ENCODE assay signal across 8 cellular contexts in genomic region chr4:4995103-4995761, GRCh38. TPM values are rescaled to one million over a fixed set of nuclear protein-coding genes. Genes with fewer than 3 reads are reported as not detected.
DNase-seq lines count a peak whose midpoint lies in the region; ATAC-seq, FAIRE-seq and TF ChIP-seq lines count a peak whose summit lies in the region.

No MANE protein-coding gene starts in this region.

- H2AFZ ChIP-seq in Karpas-422 (ENCODE audit: low read length), result no peak overlapping the region

- no peaks in the 10 kb centered on the region for H3K27me3 ChIP-seq in CD8-positive, alpha-beta T cell (ENCODE audit: insufficient read depth, low read length)
- no peaks in the 10 kb centered on the region for H3K27me3 ChIP-seq in Karpas-422 (ENCODE audit: low read length)
- no peaks in the 10 kb centered on the region for H3K27me3 ChIP-seq in bronchial epithelial cell (ENCODE audit: control insufficient read depth, insufficient read depth, low read length)

- no peaks in the 10 kb centered on the region for H3K9me3 ChIP-seq in CD8-positive, alpha-beta T cell (ENCODE audit: low read length)
- no peaks in the 10 kb centered on the region for H3K9me3 ChIP-seq in Karpas-422 (ENCODE audit: low read length)
- H3K9me3 ChIP-seq in kidney (ENCODE audit: control insufficient read depth in 1 of 2, low read length in 2 of 2), result no peaks in the 10 kb centered on the region

- H3K4me2 ChIP-seq in Karpas-422 (ENCODE audit: low read depth, low read length, poor library complexity, severe bottlenecking), result no peak overlapping the region

- no peaks in the 10 kb centered on the region for H3K36me3 Mint-ChIP-seq in CD8-positive, alpha-beta T cell

- no peaks in the 10 kb centered on the region for H3K4me1 Mint-ChIP-seq in CD8-positive, alpha-beta T cell (ENCODE audit: low read depth)

- no peaks in the 10 kb centered on the region for H4K20me1 ChIP-seq in Karpas-422 (ENCODE audit: insufficient read depth, low read depth, low read length)

- no peak overlapping the region for H3K4me3 ChIP-seq in CD8-positive, alpha-beta T cell (ENCODE audit: low read depth, low read length)
- no peak overlapping the region for H3K4me3 ChIP-seq in Karpas-422 (ENCODE audit: low read length)
- no peak overlapping the region for H3K4me3 ChIP-seq in bronchial epithelial cell (ENCODE audit: low read depth, low read length)
- no peak overlapping the region for H3K4me3 ChIP-seq in kidney (ENCODE audit: low read length in 2 of 2)

- H3K9me2 ChIP-seq in Karpas-422 (replicated peaks; ENCODE audit: insufficient read depth, low read length), result no peaks in the 10 kb centered on the region

- no peak overlapping the region for H3K27ac Mint-ChIP-seq in CD8-positive, alpha-beta T cell

- intact Hi-C loops in CD8-positive, alpha-beta T cell (cut with DNase I, micrococcal nuclease), result no loop called here
- intact Hi-C loops in kidney (cut with DNase I), result no loop called here

- no peaks in the 10 kb centered on the region for H3K9me3 Mint-ChIP-seq in CD8-positive, alpha-beta T cell

- peak in 5 of 7 experiments; percentile 9 to 56 (median 31) for DNase-seq in CD8-positive, alpha-beta T cell
- peak; percentile 86 for DNase-seq in Karpas-422
- peak; percentile 78 for DNase-seq in SKM-1 treated with dmso at 0.1 percent for 144 hours (lab: John Stamatoyannopoulos, UW; ENCODE audit: unreplicated experiment)
- DNase-seq in bronchial epithelial cell (ENCODE audit: low read depth), result peak; percentile 37
- peak; percentile 87 for DNase-seq in kidney
- DNase-seq in stimulated activated CD4-positive, alpha-beta T cell treated with anti-CD3 and anti-CD28 coated beads, Interleukin-15, amount 100 ng/mL, for 48 hours (ENCODE audit: low read depth in 2 of 2), result peak; percentile 4 to 20
- no peak for DNase-seq in NK-92 treated with Interleukin-12 subunit alpha and Interleukin-12 subunit beta, amount 100 ng/mL, for 24 hours (lab: John Stamatoyannopoulos, UW)

- H3K36me3 ChIP-seq in CD8-positive, alpha-beta T cell (ENCODE audit: insufficient read depth, low read length), result no peaks in the 10 kb centered on the region
- H3K36me3 ChIP-seq in Karpas-422 (ENCODE audit: insufficient read depth, low read length) (no peaks in the 10 kb centered on the region), bronchial epithelial cell (ENCODE audit: control insufficient read depth, insufficient read depth, low read length) (no peaks in the 10 kb centered on the region), kidney (ENCODE audit: control insufficient read depth in 1 of 2, insufficient read depth in 2 of 2, low read length in 2 of 2) (no peaks in the 10 kb centered on the region)

- H3K27me3 Mint-ChIP-seq in CD8-positive, alpha-beta T cell (ENCODE audit: low read depth), result peaks cover 9% of the 10 kb centered on the region

- H3K27ac ChIP-seq in CD8-positive, alpha-beta T cell (ENCODE audit: low read depth, low read length), result no peak overlapping the region
- H3K27ac ChIP-seq in Karpas-422 (ENCODE audit: low read length) (no peak overlapping the region), kidney (ENCODE audit: low read depth in 2 of 2, low read length in 2 of 2) (no peak overlapping the region)

- POLR2A ChIA-PET in CD8-positive, alpha-beta T cell (lab: Charles Lee), result no interaction called here

- H3K9ac ChIP-seq in Karpas-422 (ENCODE audit: low read length) (no peak overlapping the region), kidney (ENCODE audit: low read length in 2 of 2) (no peak overlapping the region)

- CTCF ChIA-PET in CD8-positive, alpha-beta T cell (lab: Charles Lee), result no interaction called here

- TF ChIP-seq CTCF in CD8-positive, alpha-beta T cell (IDR thresholded peaks at IDR 0.05), result peak; percentile 53
- TF ChIP-seq CTCF in bronchial epithelial cell (IDR thresholded peaks at IDR 0.05; ENCODE audit: insufficient read depth, low read length, severe bottlenecking) (peak; percentile 95), kidney (IDR thresholded peaks at IDR 0.05; ENCODE audit: borderline replicate concordance, extremely low read depth, insufficient read depth) (peak; percentile 81)

- H3K4me1 ChIP-seq in CD8-positive, alpha-beta T cell (ENCODE audit: insufficient read depth, low read length), result no peaks in the 10 kb centered on the region
- H3K4me1 ChIP-seq in Karpas-422 (ENCODE audit: low read length) (no peaks in the 10 kb centered on the region), kidney (ENCODE audit: control insufficient read depth in 1 of 2, insufficient read depth in 1 of 2, low read depth in 1 of 2, low read length in 2 of 2) (peaks cover 6 to 8% of the 10 kb centered on the region in 2 donors)

- ATAC-seq in CD8-positive, alpha-beta T cell, result no peak
- ATAC-seq in GM19395 (IDR thresholded peaks at IDR 0.05; ENCODE audit: unreplicated experiment), result peak; percentile 63

- H3K4me3 Mint-ChIP-seq in CD8-positive, alpha-beta T cell, result no peak overlapping the region

- no peaks in the 10 kb centered on the region for H3K79me2 ChIP-seq in Karpas-422 (ENCODE audit: low read length)

- FAIRE-seq in bronchial epithelial cell (lab: Jason Lieb, UNC) (no peak), kidney (lab: Jason Lieb, UNC) (no peak)

RNA-seq across cellular contexts. Expression of gene CYTL1, which starts 24.0 kb away (rescaled TPM):
- total RNA-seq in CD8-positive, alpha-beta T cell, result not detected
- not detected in 2 replicates for total RNA-seq in Karpas-422 (2014; rRNA removed; shearing (Covaris generic); ENCODE audit: low replicate concordance)
- total RNA-seq in bronchial epithelial cell (not detected in 2 replicates), kidney (1.7 TPM)
- polyA plus RNA-seq in kidney (ENCODE audit: insufficient read depth, low read depth, low replicate concordance), result not detected

RNA-seq across cellular contexts. Expression of gene STK32B, which starts 56.0 kb away (rescaled TPM):
- not detected for total RNA-seq in CD8-positive, alpha-beta T cell
- not detected in 2 replicates for total RNA-seq in Karpas-422 (2014; rRNA removed; shearing (Covaris generic); ENCODE audit: low replicate concordance)
- total RNA-seq in bronchial epithelial cell (under 0.01 TPM in 1 of 2 replicates, not detected in the other), kidney (18.2 TPM)
- polyA plus RNA-seq in kidney (ENCODE audit: insufficient read depth, low read depth, low replicate concordance), result 18.1 TPM

Comparison
In these comparisons a context has a peak if more than half of its experiments do, and no peak if none do; other contexts are left out.
1. RNA of gene STK32B, which starts 56.0 kb away (total RNA-seq): 18.2 TPM in kidney (single experiment); not detected in CD8-positive, alpha-beta T cell, not detected in Karpas-422 and under 0.01 TPM in bronchial epithelial cell; every median in the first group is over 10 times any median in the second.
2. Peak in every context shown above with its lines, with median percentiles within 50 percentile points of each other: CTCF ChIP-seq.